Comparison of ENCODE assay signal across 21 cellular contexts in genomic region chr1:208161005-208161404, GRCh38.
DNase-seq lines count a peak whose midpoint lies in the region; ATAC-seq and TF ChIP-seq lines count a peak whose summit lies in the region.
"Had no signal": no experiment of that assay in that cellular context is flagged by ENCODE, and none has a peak within 500 bp of the region (broad histone marks: within the 10 kb centered on the region; RNA-seq: fewer than 3 reads in every experiment).

No MANE protein-coding gene starts in this region.

- H3K36me3 Mint-ChIP-seq in brain = no peaks in the 10 kb centered on the region
- H3K36me3 Mint-ChIP-seq: activated naive CD8-positive, alpha-beta T cell treated with anti-CD3 and anti-CD28 coated beads for 36 hours; CD8-positive, alpha-beta memory T cell had no signal

- H3K27me3 ChIP-seq in muscle layer of colon (ENCODE audit: control insufficient read depth in 1 of 2, insufficient read depth in 2 of 2, low read length in 2 of 2) (no peaks in the 10 kb centered on the region), stomach smooth muscle (ENCODE audit: control insufficient read depth in 1 of 2, insufficient read depth in 2 of 2, low read length in 2 of 2) (no peaks in the 10 kb centered on the region)
- H3K27me3 ChIP-seq: body of pancreas, pancreas, upper lobe of left lung had no signal

- peak overlapping the region in 4 of 5 experiments; percentile 14 to 58 (median 51) for H3K4me3 Mint-ChIP-seq in brain
- H3K4me3 Mint-ChIP-seq: activated naive CD8-positive, alpha-beta T cell treated with anti-CD3 and anti-CD28 coated beads for 36 hours; CD8-positive, alpha-beta memory T cell; stimulated activated naive CD8-positive, alpha-beta T cell treated with anti-CD3 and anti-CD28 coated beads, Interleukin-15, Interleukin-2, amounts not matched to agents 100 ng/mL and 50 ng/mL, for 24 hours had no signal

- H3K36me3 ChIP-seq in muscle layer of colon (ENCODE audit: insufficient read depth, low read length) = no peaks in the 10 kb centered on the region
- H3K36me3 ChIP-seq in stomach smooth muscle (ENCODE audit: control insufficient read depth in 2 of 2, insufficient read depth in 2 of 2, low read length in 2 of 2) = no peaks in the 10 kb centered on the region
- H3K36me3 ChIP-seq: pancreas, upper lobe of left lung had no signal

- peak overlapping the region; percentile 33 for H3K27ac ChIP-seq in muscle layer of colon (ENCODE audit: low read depth, low read length)
- peak overlapping the region; percentile 77 for H3K27ac ChIP-seq in stomach smooth muscle (ENCODE audit: low read length)
- H3K27ac ChIP-seq: 22Rv1, pancreas had no signal

- DNase-seq in DMS 273 (lab: John Stamatoyannopoulos, UW; ENCODE audit: unreplicated experiment) (peak; percentile 17), DMS 273 treated with DMSO at 0.1 percent for 48 hours (lab: John Stamatoyannopoulos, UW) (no peak), DMS153 (lab: John Stamatoyannopoulos, UW) (no peak), 8988T (no peak)
- DNase-seq: activated CD4-positive, alpha-beta T cell treated with anti-CD3 and anti-CD28 coated beads for 4 hours; activated naive CD8-positive, alpha-beta T cell treated with anti-CD3 and anti-CD28 coated beads for 36 hours; AML-193; body of pancreas; effector memory CD4-positive, alpha-beta T cell; NCI-H1417 treated with DMSO at 0.1 percent for 48 hours; NCI-H524 treated with DMSO at 0.1 percent for 48 hours; pancreas; stimulated activated CD4-positive, alpha-beta T cell treated with anti-CD3 and anti-CD28 coated beads, Interleukin-2, amount 100 ng/mL, for 24 hours; upper lobe of left lung had no signal

- H3K4me3 ChIP-seq in muscle layer of colon (ENCODE audit: low read depth in 1 of 2, low read length in 2 of 2) (no peak overlapping the region), stomach smooth muscle (ENCODE audit: low read length in 2 of 2) (no peak overlapping the region)
- H3K4me3 ChIP-seq: body of pancreas, pancreas, upper lobe of left lung had no signal

- H3K4me1 Mint-ChIP-seq in brain = peaks cover 99% of the 10 kb centered on the region
- H3K4me1 Mint-ChIP-seq: activated naive CD8-positive, alpha-beta T cell treated with anti-CD3 and anti-CD28 coated beads for 36 hours; CD8-positive, alpha-beta memory T cell had no signal

- no peak for ATAC-seq in HG03457 (IDR thresholded peaks at IDR 0.05; ENCODE audit: unreplicated experiment)

- H3K9me3 Mint-ChIP-seq in brain = no peaks in the 10 kb centered on the region
- H3K9me3 Mint-ChIP-seq: activated naive CD8-positive, alpha-beta T cell treated with anti-CD3 and anti-CD28 coated beads for 36 hours; CD8-positive, alpha-beta memory T cell; stimulated activated naive CD8-positive, alpha-beta T cell treated with anti-CD3 and anti-CD28 coated beads, Interleukin-15, Interleukin-2, amounts not matched to agents 100 ng/mL and 50 ng/mL, for 24 hours had no signal

- H3K9ac ChIP-seq in muscle layer of colon (ENCODE audit: low read length) (no peak overlapping the region), stomach smooth muscle (ENCODE audit: low read length in 2 of 2) (peak overlapping the region in 1 of 2 donors; percentile 5)

- peaks cover 50% of the 10 kb centered on the region for H3K4me1 ChIP-seq in muscle layer of colon (ENCODE audit: insufficient read depth, low read length)
- H3K4me1 ChIP-seq in stomach smooth muscle (ENCODE audit: control insufficient read depth, insufficient read depth, low read length) = peaks cover 66% of the 10 kb centered on the region

- H3K27ac Mint-ChIP-seq in brain = peak overlapping the region; percentile 73 to 92 (median 89)
- H3K27ac Mint-ChIP-seq: activated naive CD8-positive, alpha-beta T cell treated with anti-CD3 and anti-CD28 coated beads for 36 hours; CD8-positive, alpha-beta memory T cell; stimulated activated naive CD8-positive, alpha-beta T cell treated with anti-CD3 and anti-CD28 coated beads, Interleukin-15, Interleukin-2, amounts not matched to agents 100 ng/mL and 50 ng/mL, for 24 hours had no signal

- TF ChIP-seq CTCF in brain (conservative IDR thresholded peaks at IDR 0.05) = no peak

- H3K27me3 Mint-ChIP-seq in brain = peaks cover 20% of the 10 kb centered on the region

- H3K9me3 ChIP-seq in muscle layer of colon (ENCODE audit: low read length) (no peaks in the 10 kb centered on the region), stomach smooth muscle (ENCODE audit: control insufficient read depth in 2 of 2, low read length in 2 of 2) (no peaks in the 10 kb centered on the region)
- H3K9me3 ChIP-seq: body of pancreas, pancreas, upper lobe of left lung had no signal
